7 cellular contexts compared by ENCODE assay signal in genomic region chr3:44509393-44509921, GRCh38. TPM values are rescaled to one million over a fixed set of nuclear protein-coding genes. Genes with fewer than 3 reads are reported as not detected.
A peak's percentile ranks its signal among the peaks of the same experiment; 100 is the strongest.
DNase-seq lines count a peak whose midpoint lies in the region; ATAC-seq lines count a peak whose summit lies in the region.

No MANE protein-coding gene starts in this region.

- no peak overlapping the region for H2BK120ac ChIP-seq in mesenchymal stem cell (ENCODE audit: low read depth, low read length)

- no peaks in the 10 kb centered on the region for H3K9me3 Mint-ChIP-seq in central memory CD8-positive, alpha-beta T cell

- no peak overlapping the region for H4K8ac ChIP-seq in mesenchymal stem cell (ENCODE audit: low read length)

- peaks cover 21% of the 10 kb centered on the region for H3K79me1 ChIP-seq in mesenchymal stem cell (replicated peaks; ENCODE audit: low read length, poor library complexity, severe bottlenecking)

- DNase-seq in MG63: no peak
- no peak for DNase-seq in central memory CD8-positive, alpha-beta T cell (ENCODE audit: low spot score in 2 of 2)
- DNase-seq in mesenchymal stem cell: peak; percentile 24
- no peak for DNase-seq in NCI-H2227 (lab: John Stamatoyannopoulos, UW; ENCODE audit: unreplicated experiment)

- peak overlapping the region; percentile 95 for H3K4me3 Mint-ChIP-seq in central memory CD8-positive, alpha-beta T cell

- peaks cover 5% of the 10 kb centered on the region for H3K4me1 ChIP-seq in mesenchymal stem cell (ENCODE audit: control insufficient read depth, insufficient read depth, low read depth, low read length)

- no peak overlapping the region for H2BK12ac ChIP-seq in mesenchymal stem cell (ENCODE audit: low read length in 2 of 2)

- H3K27me3 ChIP-seq in MG63: no peaks in the 10 kb centered on the region
- H3K27me3 ChIP-seq in mesenchymal stem cell (ENCODE audit: control insufficient read depth in 1 of 2, insufficient read depth in 1 of 2, low read length in 2 of 2): no peaks in the 10 kb centered on the region

- no peak overlapping the region for H3K27ac ChIP-seq in mesenchymal stem cell (ENCODE audit: low read length, poor library complexity, severe bottlenecking)

- no peaks in the 10 kb centered on the region for H3K27me3 Mint-ChIP-seq in central memory CD8-positive, alpha-beta T cell

- H3K18ac ChIP-seq in mesenchymal stem cell (ENCODE audit: low read depth in 1 of 2, low read length in 2 of 2): no peak overlapping the region

- H3K23ac ChIP-seq in mesenchymal stem cell (ENCODE audit: low read length in 2 of 2): no peak overlapping the region

- H3K4me3 ChIP-seq in MG63 (peak overlapping the region; percentile 67), mesenchymal stem cell (ENCODE audit: insufficient read depth in 1 of 2, low read depth in 1 of 2, low read length in 2 of 2) (peak overlapping the region in 1 of 2 experiments; percentile 92)

- H3K36me3 ChIP-seq in MG63: no peaks in the 10 kb centered on the region; the same call in 1 of the 2 replicates
- peaks cover 0 to 2% of the 10 kb centered on the region in 2 experiments for H3K36me3 ChIP-seq in mesenchymal stem cell (ENCODE audit: control insufficient read depth in 1 of 2, insufficient read depth in 2 of 2, low read depth in 1 of 2, low read length in 2 of 2)

- peaks cover 51% of the 10 kb centered on the region for H3K4me1 Mint-ChIP-seq in central memory CD8-positive, alpha-beta T cell

- H2AFZ ChIP-seq in mesenchymal stem cell (ENCODE audit: low read depth, low read length): no peak overlapping the region

- H3K9me3 ChIP-seq in MG63: no peaks in the 10 kb centered on the region; the same call in 1 of the 2 replicates
- H3K9me3 ChIP-seq in mesenchymal stem cell (ENCODE audit: control insufficient read depth, low read length): no peaks in the 10 kb centered on the region

- ATAC-seq in GM18517 (IDR thresholded peaks at IDR 0.05; ENCODE audit: unreplicated experiment) (peak; percentile 28), HG02610 (IDR thresholded peaks at IDR 0.05; ENCODE audit: unreplicated experiment) (no peak), GM19452 (IDR thresholded peaks at IDR 0.05; ENCODE audit: unreplicated experiment) (no peak)
- ATAC-seq in central memory CD8-positive, alpha-beta T cell (replicated peaks; ENCODE audit: extremely low read depth, poor library complexity, severe bottlenecking): no peak

- peaks cover 7% of the 10 kb centered on the region for H3K36me3 Mint-ChIP-seq in central memory CD8-positive, alpha-beta T cell (ENCODE audit: insufficient read depth)

- peak overlapping the region; percentile 97 for H3K27ac Mint-ChIP-seq in central memory CD8-positive, alpha-beta T cell (ENCODE audit: low read depth)

- 71% methylated on average over 2 of the region's 2 CpGs for WGBS in mesenchymal stem cell

- H2AK5ac ChIP-seq in mesenchymal stem cell (ENCODE audit: low read length, severe bottlenecking): no peak overlapping the region

- H4K91ac ChIP-seq in mesenchymal stem cell (ENCODE audit: low read length): no peak overlapping the region

- no peak overlapping the region for H3K4ac ChIP-seq in mesenchymal stem cell (ENCODE audit: low read depth in 1 of 2, low read length in 2 of 2)

- H3K4me2 ChIP-seq in mesenchymal stem cell (ENCODE audit: low read length, poor library complexity, severe bottlenecking): peak overlapping the region; percentile 51

- no peak overlapping the region for H2BK5ac ChIP-seq in mesenchymal stem cell (ENCODE audit: low read depth, low read length, poor library complexity, severe bottlenecking)

- no peak overlapping the region for H2BK15ac ChIP-seq in mesenchymal stem cell (ENCODE audit: low read depth, poor library complexity, severe bottlenecking)

- H3K9ac ChIP-seq in mesenchymal stem cell (ENCODE audit: low read length): peak overlapping the region; percentile 90

- no peak overlapping the region for H3K14ac ChIP-seq in mesenchymal stem cell (ENCODE audit: low read length in 2 of 2)

RNA-seq across cellular contexts. Expression of gene ZNF445, which starts 32.0 kb away (rescaled TPM):
- total RNA-seq in MG63 (2014; rRNA removed; shearing (Covaris generic); ENCODE audit: low replicate concordance): 3.9 and 6.0 TPM in 2 replicates
- polyA plus RNA-seq in mesenchymal stem cell (2013, experiment 1 of 2): 3.9 TPM
- 3.6 TPM for polyA plus RNA-seq in mesenchymal stem cell (2013, experiment 2 of 2)

RNA-seq across cellular contexts. Expression of gene ZKSCAN7, which starts 45.5 kb away (rescaled TPM):
- not detected in 2 replicates for total RNA-seq in MG63 (2014; rRNA removed; shearing (Covaris generic); ENCODE audit: low replicate concordance)
- polyA plus RNA-seq in mesenchymal stem cell (2013, experiment 1 of 2): 3.7 TPM
- polyA plus RNA-seq in mesenchymal stem cell (2013, experiment 2 of 2): 3.1 TPM
